ENCODE assay signal across 12 cellular contexts in the genomic region with DNA sequence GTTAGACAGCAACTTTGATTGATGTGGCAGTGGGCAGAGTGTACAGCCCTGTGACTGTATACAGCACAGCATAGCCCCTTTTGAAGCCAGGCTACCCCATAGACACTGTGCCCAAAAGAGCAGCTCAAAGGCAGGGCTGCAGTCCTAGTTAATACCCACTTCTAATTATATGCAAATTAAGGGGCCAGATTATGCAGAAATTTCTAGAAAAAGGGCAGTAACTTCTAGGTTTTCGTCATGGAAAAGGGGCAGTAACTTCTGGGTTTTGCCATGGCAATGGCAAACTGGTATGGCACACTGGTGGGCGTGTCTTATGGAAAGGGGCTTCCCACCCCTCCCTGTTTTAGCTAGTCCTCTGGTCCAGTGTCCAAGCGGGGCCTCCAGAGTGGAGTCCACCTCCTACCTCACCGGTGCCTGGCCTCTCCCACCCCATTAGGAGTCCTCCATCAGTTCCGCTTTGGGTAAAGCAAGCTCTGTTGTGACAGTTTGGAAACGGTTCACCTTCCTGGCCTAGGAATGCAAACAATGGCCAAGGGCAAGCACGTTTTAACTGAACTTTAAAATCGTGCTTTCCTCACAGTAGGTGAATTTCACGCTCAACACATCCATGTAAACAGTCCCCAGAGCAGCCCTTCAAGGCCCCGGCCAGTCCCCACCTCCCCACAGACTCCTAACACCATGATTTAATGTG. TPM values are rescaled to one million over a fixed set of nuclear protein-coding genes. Genes with fewer than 3 reads are reported as not detected.
A peak's percentile ranks its signal among the peaks of the same experiment; 100 is the strongest.
DNase-seq lines count a peak whose midpoint lies in the region; ATAC-seq and TF ChIP-seq lines count a peak whose summit lies in the region.
"Had no signal": no experiment of that assay in that cellular context is flagged by ENCODE, and none has a peak within 500 bp of the region (broad histone marks: within the 10 kb centered on the region; RNA-seq: fewer than 3 reads in every experiment).

No MANE protein-coding gene starts in this region.

- TF ChIP-seq CTCF in fibroblast of villous mesenchyme (IDR thresholded peaks at IDR 0.05; ENCODE audit: insufficient read depth, low read depth, low read length) (no peak), osteocyte (IDR thresholded peaks at IDR 0.05) (no peak)

- H3K4me3 Mint-ChIP-seq in IgD-negative memory B cell (peak overlapping the region; percentile 68 to 85 (median 77)), osteocyte (ENCODE audit: unreplicated experiment) (peak overlapping the region; percentile 39)

- H3K9me3 Mint-ChIP-seq in IgD-negative memory B cell (no peaks in the 10 kb centered on the region), osteocyte (ENCODE audit: unreplicated experiment) (no peaks in the 10 kb centered on the region)
- H3K9me3 Mint-ChIP-seq: activated T-helper 2 cell treated with anti-CD3 and anti-CD28 coated beads, Interferon-gamma antibody, Interleukin-2, Interleukin-4, amounts not matched to agents 10 μg/mL and 5 μg/mL and 100 μg/mL, durations not matched to agents 14 hours and 24 hours and 36 hours had no signal

- H3K4me1 Mint-ChIP-seq in IgD-negative memory B cell (peaks cover 2 to 7% (median 6%) of the 10 kb centered on the region in 3 donors), osteocyte (ENCODE audit: unreplicated experiment) (peaks cover 3% of the 10 kb centered on the region)

- peak; percentile 46 for DNase-seq in DMS 273 (lab: John Stamatoyannopoulos, UW; ENCODE audit: unreplicated experiment)
- DNase-seq in DMS 273 treated with DMSO at 0.1 percent for 48 hours (lab: John Stamatoyannopoulos, UW): no peak
- DNase-seq in fibroblast of villous mesenchyme (ENCODE audit: low read depth): no peak
- no peak for DNase-seq in osteocyte (ENCODE audit: extremely low spot score, unreplicated experiment)
- no peak for DNase-seq in NCI-H2107 (lab: John Stamatoyannopoulos, UW)
- no peak for DNase-seq in stimulated activated CD4-positive, alpha-beta T cell treated with anti-CD3 and anti-CD28 coated beads, Interleukin-1b, Interleukin-23, amount 100 ng/mL, for 48 hours
- DNase-seq: DMS79 treated with DMSO at 0.1 percent for 48 hours, hippocampal formation had no signal

- H3K4me3 ChIP-seq in fibroblast of villous mesenchyme (ENCODE audit: low read depth, low read length): peak overlapping the region; percentile 37

- ATAC-seq in GM21515 (IDR thresholded peaks at IDR 0.05; ENCODE audit: unreplicated experiment): no peak
- ATAC-seq: sciatic nerve had no signal

- peaks cover 4% of the 10 kb centered on the region for H3K27me3 Mint-ChIP-seq in IgD-negative memory B cell
- peaks cover 15% of the 10 kb centered on the region for H3K27me3 Mint-ChIP-seq in osteocyte (ENCODE audit: unreplicated experiment)

- no peaks in the 10 kb centered on the region for H3K36me3 Mint-ChIP-seq in IgD-negative memory B cell
- peaks cover 5% of the 10 kb centered on the region for H3K36me3 Mint-ChIP-seq in osteocyte (ENCODE audit: unreplicated experiment)

- H3K27ac Mint-ChIP-seq in IgD-negative memory B cell (no peak overlapping the region), osteocyte (ENCODE audit: unreplicated experiment) (no peak overlapping the region)
- H3K27ac Mint-ChIP-seq: activated T-helper 2 cell treated with anti-CD3 and anti-CD28 coated beads, Interferon-gamma antibody, Interleukin-2, Interleukin-4, amounts not matched to agents 10 μg/mL and 5 μg/mL and 100 μg/mL, durations not matched to agents 14 hours and 24 hours and 36 hours had no signal

RNA-seq across cellular contexts. Expression of gene ADAMTS13, which starts 5.6 kb away (rescaled TPM):
- polyA plus RNA-seq in IgD-negative memory B cell: 0.35 TPM
- total RNA-seq in fibroblast of villous mesenchyme (1.3 TPM in 2 replicates), osteocyte (7.4 and 8.8 TPM in 2 replicates)

RNA-seq across cellular contexts. Expression of gene REXO4, which starts 10.0 kb away (rescaled TPM):
- 31.6 TPM for polyA plus RNA-seq in IgD-negative memory B cell
- 10.0 and 12.5 TPM in 2 replicates for total RNA-seq in fibroblast of villous mesenchyme
- 22.2 and 22.8 TPM in 2 replicates for total RNA-seq in osteocyte

RNA-seq across cellular contexts. Expression of gene CACFD1, which starts 32.0 kb away (rescaled TPM):
- 15.9 TPM for polyA plus RNA-seq in IgD-negative memory B cell
- total RNA-seq in fibroblast of villous mesenchyme (3.9 and 7.7 TPM in 2 replicates), osteocyte (28.9 and 29.3 TPM in 2 replicates)

RNA-seq across cellular contexts. Expression of gene SLC2A6, which starts 51.1 kb away (rescaled TPM):
- polyA plus RNA-seq in IgD-negative memory B cell: 65.2 TPM
- 35.4 and 41.9 TPM in 2 replicates for total RNA-seq in fibroblast of villous mesenchyme
- 8.0 and 8.4 TPM in 2 replicates for total RNA-seq in osteocyte

RNA-seq across cellular contexts. Expression of gene STKLD1, which starts 51.6 kb away (rescaled TPM):
- 0.16 TPM for polyA plus RNA-seq in IgD-negative memory B cell
- 0.32 and 2.6 TPM in 2 replicates for total RNA-seq in fibroblast of villous mesenchyme
- total RNA-seq in osteocyte: 3.5 and 5.1 TPM in 2 replicates
